Comparison of ENCODE assay signal across 14 cellular contexts in the genomic region with DNA sequence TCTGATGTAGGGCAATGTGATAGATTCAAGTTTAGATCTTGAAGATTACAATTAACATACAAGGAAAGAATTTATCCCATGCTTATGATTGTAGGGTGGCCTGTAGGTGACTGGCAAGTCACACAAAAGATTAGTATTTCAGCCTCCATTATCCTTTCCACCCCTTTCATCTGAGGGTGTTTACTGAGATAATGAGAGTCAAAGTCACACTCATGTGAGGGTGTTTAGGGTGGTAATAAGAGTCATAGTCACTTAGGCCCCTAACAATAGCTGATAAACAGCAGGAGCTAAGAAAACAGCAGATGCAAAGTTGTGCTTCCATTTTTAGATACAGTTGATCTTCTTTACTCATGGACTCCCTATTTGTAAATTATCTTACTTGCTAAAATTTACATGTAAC.
DNase-seq lines count a peak whose midpoint lies in the region; ATAC-seq and TF ChIP-seq lines count a peak whose summit lies in the region.
"Had no signal": no experiment of that assay in that cellular context is flagged by ENCODE, and none has a peak within 500 bp of the region (broad histone marks: within the 10 kb centered on the region; RNA-seq: fewer than 3 reads in every experiment).

No MANE protein-coding gene starts in this region.

- peak; percentile 18 for DNase-seq in NCI-H2227 (lab: John Stamatoyannopoulos, UW; ENCODE audit: unreplicated experiment)
- no peak for DNase-seq in NCI-H2227 treated with DMSO at 0.1 percent for 48 hours (lab: John Stamatoyannopoulos, UW)
- DNase-seq in NCI-H69 (lab: John Stamatoyannopoulos, UW), result peak; percentile 90
- DNase-seq in erythroblast (lab: John Stamatoyannopoulos, UW), result peak; percentile 74 to 88
- DNase-seq in AG08396 (ENCODE audit: low spot score), result no peak
- DNase-seq in RKO (ENCODE audit: low spot score), result no peak
- DNase-seq: BE2C; CD4-positive, alpha-beta memory T cell; DMS153; DMS79 treated with DMSO at 0.1 percent for 48 hours; EL; H7 had no signal

- no peak for TF ChIP-seq POLR2A in erythroblast (IDR thresholded peaks at IDR 0.05; ENCODE audit: low read length)

- no peak for ATAC-seq in HG03175 (IDR thresholded peaks at IDR 0.05; ENCODE audit: unreplicated experiment)
- ATAC-seq: GM23338 had no signal

Comparison
In these comparisons a context has a peak if more than half of its experiments do, and no peak if none do; other contexts are left out.
1. DNase-seq: peak in NCI-H2227 (single experiment), NCI-H69 (single experiment) and erythroblast (2 of 2); none in NCI-H2227 treated with DMSO at 0.1 percent for 48 hours (single experiment), AG08396 (single experiment) and RKO (single experiment).